Comparison of ENCODE assay signal across 8 cellular contexts in genomic region chr21:41777934-41778815, GRCh38. TPM values are rescaled to one million over a fixed set of nuclear protein-coding genes. Genes with fewer than 3 reads are reported as not detected.
A peak's percentile ranks its signal among the peaks of the same experiment; 100 is the strongest.
DNase-seq lines count a peak whose midpoint lies in the region; ATAC-seq and TF ChIP-seq lines count a peak whose summit lies in the region.

No MANE protein-coding gene starts in this region.

- no peak overlapping the region for H3K27ac Mint-ChIP-seq in activated CD8-positive, alpha-beta memory T cell treated with anti-CD3 and anti-CD28 coated beads, Interleukin-2, amount 10 ng/mL, durations not matched to agents 7 days and 5 days

- H3K9me3 ChIP-seq in MG63, result no peaks in the 10 kb centered on the region
- no peaks in the 10 kb centered on the region for H3K9me3 ChIP-seq in parathyroid adenoma (ENCODE audit: control insufficient read depth, low read length)

- no peaks in the 10 kb centered on the region for H3K79me2 ChIP-seq in parathyroid adenoma

- no peaks in the 10 kb centered on the region for H3K4me1 Mint-ChIP-seq in activated CD8-positive, alpha-beta memory T cell treated with anti-CD3 and anti-CD28 coated beads, Interleukin-2, amount 10 ng/mL, durations not matched to agents 7 days and 5 days

- H3K9ac ChIP-seq in parathyroid adenoma, result no peak overlapping the region

- DNase-seq in activated CD8-positive, alpha-beta memory T cell treated with anti-CD3 and anti-CD28 coated beads, Interleukin-2, amount 10 ng/mL, durations not matched to agents 7 days and 5 days, result no peak
- no peak for DNase-seq in activated CD8-positive, alpha-beta memory T cell treated with anti-CD3 and anti-CD28 coated beads for 24 hours
- DNase-seq in MG63 (peak; percentile 92), Right ventricle myocardium inferior (ENCODE audit: missing footprints) (peak; percentile 88)

- H2AFZ ChIP-seq in parathyroid adenoma, result peak overlapping the region; percentile 54

- ATAC-seq in activated CD8-positive, alpha-beta memory T cell treated with anti-CD3 and anti-CD28 coated beads, Interleukin-2, amount 10 ng/mL, durations not matched to agents 7 days and 5 days, result peak; percentile 27
- ATAC-seq in Right ventricle myocardium inferior (peak; percentile 94), GM21723 (IDR thresholded peaks at IDR 0.05; ENCODE audit: unreplicated experiment) (no peak), HG03135 (IDR thresholded peaks at IDR 0.05; ENCODE audit: unreplicated experiment) (no peak)

- no peaks in the 10 kb centered on the region for H3K9me3 Mint-ChIP-seq in activated CD8-positive, alpha-beta memory T cell treated with anti-CD3 and anti-CD28 coated beads, Interleukin-2, amount 10 ng/mL, durations not matched to agents 7 days and 5 days (ENCODE audit: low read depth)

- no peaks in the 10 kb centered on the region for H3K4me1 ChIP-seq in parathyroid adenoma

- TF ChIP-seq CTCF in WI38 (IDR thresholded peaks at IDR 0.05; ENCODE audit: low read depth, low read length), result peak; percentile 96
- TF ChIP-seq CTCF in parathyroid adenoma (IDR thresholded peaks at IDR 0.05), result peak; percentile 78

- H3K27me3 ChIP-seq in MG63 (no peaks in the 10 kb centered on the region), parathyroid adenoma (ENCODE audit: control insufficient read depth, insufficient read depth, low read length) (no peaks in the 10 kb centered on the region)

- intact Hi-C loops in Right ventricle myocardium inferior (cut with DNase I), result loop anchor here (1.0 to 5.0 kb wide), 2 partner anchors 166 to 496 kb away; no protein-coding TSS in a partner anchor

- H3K36me3 Mint-ChIP-seq in activated CD8-positive, alpha-beta memory T cell treated with anti-CD3 and anti-CD28 coated beads, Interleukin-2, amount 10 ng/mL, durations not matched to agents 7 days and 5 days, result no peaks in the 10 kb centered on the region

- no peak overlapping the region for H3K4me3 Mint-ChIP-seq in activated CD8-positive, alpha-beta memory T cell treated with anti-CD3 and anti-CD28 coated beads, Interleukin-2, amount 10 ng/mL, durations not matched to agents 7 days and 5 days

- CTCF ChIA-PET in activated CD8-positive, alpha-beta memory T cell treated with anti-CD3 and anti-CD28 coated beads, Interleukin-2, amount 10 ng/mL, durations not matched to agents 7 days and 5 days (lab: Charles Lee), result interaction anchor here (0.7 to 0.8 kb wide), 3 partner anchors 166 to 495 kb away, joined by 3 to 4 read pairs (median 3); no protein-coding TSS in a partner anchor

- peak overlapping the region; percentile 57 for H3K4me2 ChIP-seq in parathyroid adenoma (ENCODE audit: low read length)

- H3K27me3 Mint-ChIP-seq in activated CD8-positive, alpha-beta memory T cell treated with anti-CD3 and anti-CD28 coated beads, Interleukin-2, amount 10 ng/mL, durations not matched to agents 7 days and 5 days, result peaks cover 56% of the 10 kb centered on the region

- no peaks in the 10 kb centered on the region for H3K36me3 ChIP-seq in MG63
- H3K36me3 ChIP-seq in parathyroid adenoma (ENCODE audit: control insufficient read depth, insufficient read depth, low read length), result no peaks in the 10 kb centered on the region

- H3K27ac ChIP-seq in parathyroid adenoma, result peak overlapping the region; percentile 21

- H3K4me3 ChIP-seq in MG63, result no peak overlapping the region
- no peak overlapping the region for H3K4me3 ChIP-seq in WI38 (ENCODE audit: low read depth, low read length)
- peak overlapping the region; percentile 29 for H3K4me3 ChIP-seq in parathyroid adenoma (ENCODE audit: low read depth, low read length)

RNA-seq across cellular contexts. Expression of gene RIPK4, which starts 11.3 kb away (rescaled TPM):
- not detected for total RNA-seq in activated CD8-positive, alpha-beta memory T cell treated with anti-CD3 and anti-CD28 coated beads, Interleukin-2, amount 10 ng/mL, durations not matched to agents 7 days and 5 days
- 0.76 and 2.2 TPM in 2 replicates for total RNA-seq in MG63 (2014; rRNA removed; shearing (Covaris generic); ENCODE audit: low replicate concordance)
- 0.08 TPM for total RNA-seq in Right ventricle myocardium inferior

Comparison
In these comparisons a context has a peak if more than half of its experiments do, and no peak if none do; other contexts are left out.
1. ATAC-seq: peak in activated CD8-positive, alpha-beta memory T cell treated with anti-CD3 and anti-CD28 coated beads, Interleukin-2, amount 10 ng/mL, durations not matched to agents 7 days and 5 days (single experiment) and Right ventricle myocardium inferior (single experiment); none in GM21723 (single experiment) and HG03135 (single experiment).
2. DNase-seq: peak in MG63 (single experiment) and Right ventricle myocardium inferior (single experiment); none in activated CD8-positive, alpha-beta memory T cell treated with anti-CD3 and anti-CD28 coated beads, Interleukin-2, amount 10 ng/mL, durations not matched to agents 7 days and 5 days (single experiment) and activated CD8-positive, alpha-beta memory T cell treated with anti-CD3 and anti-CD28 coated beads for 24 hours (single experiment).